ENCODE assay signal across 17 cellular contexts in genomic region chr1:62691062-62691844, GRCh38. TPM values are rescaled to one million over a fixed set of nuclear protein-coding genes. Genes with fewer than 3 reads are reported as not detected.
DNase-seq lines count a peak whose midpoint lies in the region; ATAC-seq and TF ChIP-seq lines count a peak whose summit lies in the region.
"Had no signal": no experiment of that assay in that cellular context is flagged by ENCODE, and none has a peak within 500 bp of the region (broad histone marks: within the 10 kb centered on the region; RNA-seq: fewer than 3 reads in every experiment).

No MANE protein-coding gene starts in this region.

- peaks cover 12% of the 10 kb centered on the region for H3K79me2 ChIP-seq in ACC112 (ENCODE audit: control insufficient read depth, insufficient read depth, low read length, unreplicated experiment)
- peaks cover 13% of the 10 kb centered on the region for H3K79me2 ChIP-seq in fibroblast of lung (ENCODE audit: control insufficient read depth, insufficient read depth, low read length)

- H3K9ac ChIP-seq in fibroblast of lung (ENCODE audit: insufficient read depth, low read length) = no peak overlapping the region

- H3K9me3 ChIP-seq in ascending aorta (no peaks in the 10 kb centered on the region), fibroblast of lung (ENCODE audit: control insufficient read depth, insufficient read depth, low read depth, low read length) (no peaks in the 10 kb centered on the region)
- H3K9me3 ChIP-seq: A549, mucosa of descending colon had no signal

- H3K4me3 ChIP-seq in ACC112 (ENCODE audit: low read depth, low read length) = no peak overlapping the region
- no peak overlapping the region for H3K4me3 ChIP-seq in ascending aorta
- no peak overlapping the region for H3K4me3 ChIP-seq in fibroblast of lung (replicated peaks in 1 of 4; ENCODE audit: control extremely low read depth in 1 of 4, insufficient read depth in 1 of 4, low read depth in 3 of 4, low read length in 4 of 4)
- H3K4me3 ChIP-seq: A549, mucosa of descending colon had no signal

- H4K20me1 ChIP-seq in fibroblast of lung (ENCODE audit: control insufficient read depth, extremely low read depth, insufficient read depth, low read length) = no peaks in the 10 kb centered on the region

- H3K27ac Mint-ChIP-seq in neural crest cell (ENCODE audit: unreplicated experiment) = no peak overlapping the region
- H3K27ac Mint-ChIP-seq in activated naive CD4-positive, alpha-beta T cell treated with anti-CD3 and anti-CD28 coated beads for 36 hours = no peak overlapping the region
- H3K27ac Mint-ChIP-seq: activated CD4-positive, alpha-beta T cell treated with anti-CD3 and anti-CD28 coated beads, Interleukin-2, amount 10 ng/mL, durations not matched to agents 7 days and 5 days; CD8-positive, alpha-beta T cell had no signal

- intact Hi-C loops in ascending aorta (cut with DNase I) = no loop called here
- intact Hi-C loops in activated naive CD4-positive, alpha-beta T cell treated with anti-CD3 and anti-CD28 coated beads for 36 hours (cut with micrococcal nuclease) = no loop called here

- no peaks in the 10 kb centered on the region for H3K27me3 Mint-ChIP-seq in neural crest cell (ENCODE audit: low read depth)
- peaks cover 3% of the 10 kb centered on the region for H3K27me3 Mint-ChIP-seq in activated naive CD4-positive, alpha-beta T cell treated with anti-CD3 and anti-CD28 coated beads for 36 hours (ENCODE audit: low read depth)
- H3K27me3 Mint-ChIP-seq: activated CD4-positive, alpha-beta T cell treated with anti-CD3 and anti-CD28 coated beads, Interleukin-2, amount 10 ng/mL, durations not matched to agents 7 days and 5 days had no signal

- 0 out of 2 replicates have a peak overlapping the region, but pooled peaks have one; percentile 62 for H3K27ac ChIP-seq in ACC112 (ENCODE audit: low read depth, low read length)
- peak overlapping the region; percentile 65 to 95 for H3K27ac ChIP-seq in ascending aorta
- peak overlapping the region; percentile 70 for H3K27ac ChIP-seq in fibroblast of lung (ENCODE audit: insufficient read depth, low read length)
- H3K27ac ChIP-seq: A549 had no signal

- DNase-seq in ascending aorta (ENCODE audit: low spot score in 2 of 2) (no peak), fibroblast of lung (ENCODE audit: low read depth in 2 of 2) (no peak), neural crest cell (ENCODE audit: low read depth, low spot score) (no peak), GOT3 (lab: John Stamatoyannopoulos, UW) (no peak)
- DNase-seq in activated naive CD4-positive, alpha-beta T cell treated with anti-CD3 and anti-CD28 coated beads for 36 hours = no peak
- DNase-seq: activated CD4-positive, alpha-beta T cell treated with anti-CD3 and anti-CD28 coated beads, Interleukin-2, amount 10 ng/mL, durations not matched to agents 7 days and 5 days; CD8-positive, alpha-beta T cell; effector CD8-positive, alpha-beta T cell; mucosa of descending colon; NCI-H2029; NCI-H526 treated with DMSO at 0.1 percent for 48 hours; stimulated activated CD4-positive, alpha-beta T cell treated with anti-CD3 and anti-CD28 coated beads, Interleukin-2, amount 100 ng/mL, for 48 hours; T-helper 2 cell had no signal

- peak overlapping the region; percentile 39 for H3K4me3 Mint-ChIP-seq in neural crest cell
- H3K4me3 Mint-ChIP-seq in activated naive CD4-positive, alpha-beta T cell treated with anti-CD3 and anti-CD28 coated beads for 36 hours = no peak overlapping the region
- H3K4me3 Mint-ChIP-seq: activated CD4-positive, alpha-beta T cell treated with anti-CD3 and anti-CD28 coated beads, Interleukin-2, amount 10 ng/mL, durations not matched to agents 7 days and 5 days; CD8-positive, alpha-beta T cell had no signal

- no peak for ATAC-seq in GM21526 (IDR thresholded peaks at IDR 0.05; ENCODE audit: low FRiP score, unreplicated experiment)
- ATAC-seq in HG02970 (IDR thresholded peaks at IDR 0.05; ENCODE audit: low FRiP score, unreplicated experiment) = no peak
- ATAC-seq: A549; CD8-positive, alpha-beta T cell had no signal

- H3K27me3 ChIP-seq in ACC112 (ENCODE audit: insufficient read depth, low read length) (no peaks in the 10 kb centered on the region), ascending aorta (no peaks in the 10 kb centered on the region), fibroblast of lung (ENCODE audit: control insufficient read depth, insufficient read depth, low read length) (no peaks in the 10 kb centered on the region)

- H3K36me3 ChIP-seq in ACC112 (ENCODE audit: insufficient read depth, low read length) = no peaks in the 10 kb centered on the region
- H3K36me3 ChIP-seq in ascending aorta = no peaks in the 10 kb centered on the region
- H3K36me3 ChIP-seq in fibroblast of lung (ENCODE audit: control insufficient read depth, insufficient read depth, low read length) = no peaks in the 10 kb centered on the region

- no peak overlapping the region for H2AFZ ChIP-seq in ACC112 (ENCODE audit: low read length, unreplicated experiment)
- H2AFZ ChIP-seq in fibroblast of lung (ENCODE audit: low read length) = no peak overlapping the region

- peak overlapping the region; percentile 55 for H3K4me2 ChIP-seq in fibroblast of lung (ENCODE audit: extremely low read depth, insufficient read depth, low read length)
- H3K4me2 ChIP-seq: A549 had no signal

- H3K36me3 Mint-ChIP-seq in neural crest cell (ENCODE audit: low read depth) = peaks cover 20% of the 10 kb centered on the region
- H3K36me3 Mint-ChIP-seq in activated naive CD4-positive, alpha-beta T cell treated with anti-CD3 and anti-CD28 coated beads for 36 hours (ENCODE audit: low read depth) = peaks cover 2% of the 10 kb centered on the region

- H3K4me1 Mint-ChIP-seq in neural crest cell = peaks cover 48% of the 10 kb centered on the region
- H3K4me1 Mint-ChIP-seq in activated naive CD4-positive, alpha-beta T cell treated with anti-CD3 and anti-CD28 coated beads for 36 hours (ENCODE audit: low read depth) = peaks cover 21% of the 10 kb centered on the region

- TF ChIP-seq CTCF in ascending aorta (IDR thresholded peaks at IDR 0.05) (no peak), fibroblast of lung (conservative IDR thresholded peaks at IDR 0.05 in 1 of 2, IDR thresholded peaks at IDR 0.05 in 1 of 2; ENCODE audit: low read depth in 1 of 2, low read length in 2 of 2) (no peak), neural crest cell (conservative IDR thresholded peaks at IDR 0.05) (no peak)

- CTCF ChIA-PET in activated naive CD4-positive, alpha-beta T cell treated with anti-CD3 and anti-CD28 coated beads for 36 hours (lab: Charles Lee) = interaction anchor here (0.7 kb wide), 1 partner anchor 849 kb away, joined by 3 read pairs; no protein-coding TSS in a partner anchor

- H3K4me1 ChIP-seq in ACC112 (ENCODE audit: control insufficient read depth, insufficient read depth, low read length, unreplicated experiment) (peaks cover 24% of the 10 kb centered on the region), ascending aorta (peaks cover 3 to 25% of the 10 kb centered on the region in 2 donors), fibroblast of lung (ENCODE audit: control insufficient read depth, extremely low read depth, insufficient read depth, low read length) (peaks cover 14% of the 10 kb centered on the region)

- no peaks in the 10 kb centered on the region for H3K9me3 Mint-ChIP-seq in neural crest cell
- H3K9me3 Mint-ChIP-seq in activated naive CD4-positive, alpha-beta T cell treated with anti-CD3 and anti-CD28 coated beads for 36 hours = no peaks in the 10 kb centered on the region
- H3K9me3 Mint-ChIP-seq: activated CD4-positive, alpha-beta T cell treated with anti-CD3 and anti-CD28 coated beads, Interleukin-2, amount 10 ng/mL, durations not matched to agents 7 days and 5 days; CD8-positive, alpha-beta T cell had no signal

RNA-seq across cellular contexts. Expression of gene DOCK7, which starts 3.1 kb away (rescaled TPM):
- total RNA-seq in ascending aorta (46.0 TPM), fibroblast of lung (92.5 and 153 TPM in 2 replicates), neural crest cell (79.8 and 92.0 TPM in 2 replicates)
- polyA plus RNA-seq in fibroblast of lung = 48.4 and 66.5 TPM in 2 replicates
- 60.8 and 83.5 TPM in 2 replicates for polyA plus RNA-seq in fibroblast of lung (2012)
- 44.2 and 88.0 TPM in 2 replicates for polyA minus RNA-seq in fibroblast of lung (ENCODE audit: low replicate concordance)
- 1 to 10 TPM; 7.7 to 10.0 TPM for total RNA-seq in activated naive CD4-positive, alpha-beta T cell treated with anti-CD3 and anti-CD28 coated beads for 36 hours
